In the genomic region with DNA sequence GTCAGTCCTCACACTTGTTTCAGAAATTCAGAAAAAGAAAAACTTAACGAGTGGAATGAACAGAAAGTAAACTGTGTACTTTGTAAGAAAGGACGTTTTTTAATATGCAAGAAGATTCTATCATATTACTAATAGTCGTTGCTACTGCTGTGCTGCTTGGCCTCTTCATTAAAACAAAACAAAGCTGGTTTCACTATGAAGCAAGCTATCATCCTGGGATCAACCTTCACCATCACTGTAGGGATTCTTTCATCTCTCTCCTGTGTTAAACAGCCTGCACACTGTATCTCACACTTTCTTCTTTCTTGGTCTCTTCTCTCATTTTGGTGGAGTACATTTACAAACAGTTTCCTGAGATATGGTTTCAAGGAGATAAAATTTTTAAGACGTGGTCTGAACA, we compare ENCODE assay signal across 16 cellular contexts.
"Had no signal": no experiment of that assay in that cellular context is flagged by ENCODE, and none has a peak within 500 bp of the region (broad histone marks: within the 10 kb centered on the region; RNA-seq: fewer than 3 reads in every experiment).

No MANE protein-coding gene starts in this region.

- DNase-seq: activated CD4-positive, alpha-beta T cell treated with anti-CD3 and anti-CD28 coated beads, Interleukin-2, amount 10 ng/mL, durations not matched to agents 7 days and 5 days; activated CD4-positive, CD25-positive, alpha-beta regulatory T cell; activated effector memory CD4-positive, alpha-beta T cell treated with anti-CD3 and anti-CD28 coated beads, Interleukin-2, amount 50 U/mL, for 16 hours; activated naive CD8-positive, alpha-beta T cell treated with anti-CD3 and anti-CD28 coated beads for 36 hours; activated T-cell treated with anti-CD3 and anti-CD28 coated beads, Interleukin-2, amount 50 U/mL, for 24 hours; anterior cingulate cortex; left cardiac atrium; lower lobe of right lung; midbrain; posterior cingulate gyrus; small intestine; transverse colon had no signal

- H3K27ac ChIP-seq: lower lobe of right lung, right atrium auricular region, transverse colon had no signal

- H3K36me3 ChIP-seq: lower lobe of right lung, right atrium auricular region, transverse colon had no signal

- H3K4me3 Mint-ChIP-seq: activated CD4-positive, alpha-beta T cell treated with anti-CD3 and anti-CD28 coated beads, Interleukin-2, amount 10 ng/mL, durations not matched to agents 7 days and 5 days; activated naive CD8-positive, alpha-beta T cell treated with anti-CD3 and anti-CD28 coated beads for 36 hours; activated T-cell treated with anti-CD3 and anti-CD28 coated beads, Interleukin-2, amount 50 U/mL, for 24 hours; T-helper 1 cell treated with Interleukin-12 subunit alpha and Interleukin-12 subunit beta and Interleukin-4 antibody, amounts not matched to agents 30 μg/mL and 1 μg/mL, for 36 hours had no signal

- H3K9me3 Mint-ChIP-seq: activated CD4-positive, alpha-beta T cell treated with anti-CD3 and anti-CD28 coated beads, Interleukin-2, amount 10 ng/mL, durations not matched to agents 7 days and 5 days; activated naive CD8-positive, alpha-beta T cell treated with anti-CD3 and anti-CD28 coated beads for 36 hours; activated T-cell treated with anti-CD3 and anti-CD28 coated beads, Interleukin-2, amount 50 U/mL, for 24 hours; T-helper 1 cell treated with Interleukin-12 subunit alpha and Interleukin-12 subunit beta and Interleukin-4 antibody, amounts not matched to agents 30 μg/mL and 1 μg/mL, for 36 hours had no signal

- H3K27ac Mint-ChIP-seq: activated CD4-positive, alpha-beta T cell treated with anti-CD3 and anti-CD28 coated beads, Interleukin-2, amount 10 ng/mL, durations not matched to agents 7 days and 5 days; activated naive CD8-positive, alpha-beta T cell treated with anti-CD3 and anti-CD28 coated beads for 36 hours; T-helper 1 cell treated with Interleukin-12 subunit alpha and Interleukin-12 subunit beta and Interleukin-4 antibody, amounts not matched to agents 30 μg/mL and 1 μg/mL, for 36 hours had no signal

- H3K9me3 ChIP-seq: lower lobe of right lung, right atrium auricular region, transverse colon had no signal

- H3K36me3 Mint-ChIP-seq: activated naive CD8-positive, alpha-beta T cell treated with anti-CD3 and anti-CD28 coated beads for 36 hours had no signal

- H3K4me1 Mint-ChIP-seq: activated CD4-positive, alpha-beta T cell treated with anti-CD3 and anti-CD28 coated beads, Interleukin-2, amount 10 ng/mL, durations not matched to agents 7 days and 5 days had no signal

- ATAC-seq: esophagus mucosa, left cardiac atrium, lower lobe of right lung had no signal

- H3K27me3 ChIP-seq: right atrium auricular region, transverse colon had no signal

- FAIRE-seq: endometrium, small intestine had no signal

- H3K4me3 ChIP-seq: lower lobe of right lung, right atrium auricular region, transverse colon had no signal

- H3K27me3 Mint-ChIP-seq: activated CD4-positive, alpha-beta T cell treated with anti-CD3 and anti-CD28 coated beads, Interleukin-2, amount 10 ng/mL, durations not matched to agents 7 days and 5 days; activated naive CD8-positive, alpha-beta T cell treated with anti-CD3 and anti-CD28 coated beads for 36 hours; activated T-cell treated with anti-CD3 and anti-CD28 coated beads, Interleukin-2, amount 50 U/mL, for 24 hours had no signal
